Comparison of ENCODE assay signal across 8 cellular contexts in the genomic region with DNA sequence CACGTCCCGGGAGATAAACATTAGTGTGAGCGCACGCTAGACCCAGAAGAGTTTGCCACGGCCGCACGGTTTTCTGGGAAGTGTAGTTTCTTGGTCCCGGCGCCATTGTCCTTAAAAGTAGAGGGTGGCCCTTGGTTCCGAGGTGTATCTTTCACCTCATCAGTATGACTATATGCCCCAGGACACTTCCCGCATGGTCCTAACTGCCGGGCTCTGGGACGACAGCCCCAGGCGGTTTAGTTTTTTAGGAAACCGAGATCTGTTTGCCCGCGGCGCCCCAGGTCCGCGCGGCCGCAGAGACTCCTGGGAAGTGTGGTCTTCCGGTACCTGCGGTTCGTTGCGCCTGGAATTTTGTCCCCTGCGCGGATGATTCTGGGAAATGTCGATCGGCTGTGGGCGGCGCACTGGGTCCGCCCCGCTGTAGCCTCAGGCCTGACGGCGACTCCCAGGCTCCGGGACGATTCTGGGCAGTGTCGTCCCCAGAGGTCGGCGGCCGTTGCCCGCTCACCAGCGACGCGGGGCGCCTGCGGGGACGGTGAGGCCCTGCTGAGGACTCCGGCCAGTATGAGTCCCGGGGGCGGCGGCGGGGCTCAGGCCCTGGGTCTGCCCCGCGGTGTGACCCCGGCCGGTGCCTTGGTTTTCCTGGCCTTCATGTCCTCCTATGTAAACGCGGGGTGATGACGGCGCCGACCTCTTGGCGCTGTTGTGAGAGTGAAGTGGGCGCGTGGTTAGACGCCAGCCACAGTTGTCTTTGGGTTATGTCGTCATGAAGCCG. TPM values are rescaled to one million over a fixed set of nuclear protein-coding genes. Genes with fewer than 3 reads are reported as not detected.
DNase-seq lines count a peak whose midpoint lies in the region; ATAC-seq and TF ChIP-seq lines count a peak whose summit lies in the region.

A gene (plus strand): TSS at position 418 of the 775 bp plus-strand sequence. CDS start 795 bp downstream, outside the sequence.

- H3K9me3 ChIP-seq in SK-N-SH: no peaks in the 10 kb centered on the region
- peaks cover 0 to 8% of the 10 kb centered on the region in 2 donors for H3K9me3 ChIP-seq in ovary
- H3K9me3 ChIP-seq in thymus (ENCODE audit: control insufficient read depth): no peaks in the 10 kb centered on the region

- H3K4me3 ChIP-seq in GM06990 (replicated peaks; ENCODE audit: low read depth, low read length) (peak within 1 kb of the TSS; percentile 83), NB4 (ENCODE audit: low read depth, low read length) (peak within 1 kb of the TSS; percentile 77), SK-N-SH (ENCODE audit: low read depth in 2 of 2, low read length in 1 of 2) (peak within 1 kb of the TSS; percentile 80 to 82), ovary (peak within 1 kb of the TSS; percentile 70), thymus (ENCODE audit: low read length) (peak within 1 kb of the TSS; percentile 77)

- peaks cover 5% of the 10 kb centered on the region for H3K9me3 Mint-ChIP-seq in activated naive CD8-positive, alpha-beta T cell (ENCODE audit: low read depth)

- H3F3A ChIP-seq in SK-N-SH (replicated peaks; ENCODE audit: insufficient read depth): peaks cover 7% of the 10 kb centered on the region

- peak within 1 kb of the TSS; percentile 86 to 98 for H3K27ac ChIP-seq in SK-N-SH (ENCODE audit: low read depth in 2 of 2, low read length in 1 of 2)
- H3K27ac ChIP-seq in ovary: peak within 1 kb of the TSS; percentile 88 to 89
- peak within 1 kb of the TSS; percentile 95 for H3K27ac ChIP-seq in thymus (ENCODE audit: low read depth)

- peak within 1 kb of the TSS; percentile 81 for H3K4me2 ChIP-seq in SK-N-SH

- TF ChIP-seq CTCF in GM06990 (IDR thresholded peaks at IDR 0.05; ENCODE audit: insufficient read depth, low read length, poor library complexity, severe bottlenecking) (no peak), NB4 (IDR thresholded peaks at IDR 0.05; ENCODE audit: low read depth, low read length) (no peak), SK-N-SH (IDR thresholded peaks at IDR 0.05) (no peak), ovary (IDR thresholded peaks at IDR 0.05) (no peak)

- 1% methylated on average over 37 of the region's 69 CpGs for whole genome bisulfite sequencing in SK-N-SH (ENCODE audit: low lambda C conversion rate)
- 0% methylated on average over 57 to 69 of the region's 69 CpGs for WGBS in ovary, 3 donors
- WGBS in thymus: under 1% methylated on average over 69 of the region's 69 CpGs

- peaks cover 0 to 25% of the 10 kb centered on the region in 2 experiments; a peak in 1 of 4 replicates for H3K4me1 ChIP-seq in SK-N-SH (ENCODE audit: control insufficient read depth in 1 of 2, insufficient read depth in 2 of 2, low read depth in 1 of 2, low read length in 1 of 2)
- peaks cover 19% of the 10 kb centered on the region for H3K4me1 ChIP-seq in ovary (ENCODE audit: insufficient read depth)
- H3K4me1 ChIP-seq in thymus (ENCODE audit: control insufficient read depth, insufficient read depth, low read length): peaks cover 11% of the 10 kb centered on the region

- peak; percentile 69 for ATAC-seq in HG02571 (IDR thresholded peaks at IDR 0.05; ENCODE audit: unreplicated experiment)

- H3K27ac Mint-ChIP-seq in activated naive CD8-positive, alpha-beta T cell: peak within 1 kb of the TSS; percentile 99

- no peaks in the 10 kb centered on the region for H4K20me1 ChIP-seq in SK-N-SH (ENCODE audit: insufficient read depth)

- POLR2A ChIA-PET in SK-N-SH (lab: Yijun Ruan, JAX): interaction anchor here (1.0 kb wide), 2 partner anchors 56 to 193 kb away, joined by 3 to 8 read pairs; a partner anchor contains a TSS

- H3K9me2 ChIP-seq in SK-N-SH: no peaks in the 10 kb centered on the region

- H3K36me3 Mint-ChIP-seq in activated naive CD8-positive, alpha-beta T cell: peaks cover 22% of the 10 kb centered on the region

- TF ChIP-seq EP300 in SK-N-SH (IDR thresholded peaks at IDR 0.05; ENCODE audit: borderline replicate concordance in 1 of 2, low read depth in 1 of 2, low read length in 1 of 2) (peak in 1 of 2 experiments; percentile 6; a peak in 1 of 4 replicates), ovary (IDR thresholded peaks at IDR 0.05) (no peak)

- DNase-seq in GM06990 (ENCODE audit: extremely low read depth, insufficient read length): peak; percentile 87
- DNase-seq in NB4 (ENCODE audit: low read depth): peak; percentile 90
- DNase-seq in SK-N-SH: peak; percentile 92
- peak; percentile 86 to 97 (median 92) for DNase-seq in head of caudate nucleus
- DNase-seq in ovary: peak; percentile 79 to 89 (median 85)

- peak within 1 kb of the TSS; percentile 86 for H3K9ac ChIP-seq in SK-N-SH

- H3K79me2 ChIP-seq in SK-N-SH (ENCODE audit: insufficient read depth): peaks cover 18% of the 10 kb centered on the region; the same call in 1 of the 2 replicates

- intact Hi-C loops in head of caudate nucleus (cut with DNase I) (no loop called here), ovary (cut with DNase I) (no loop called here)

- CTCF ChIA-PET in SK-N-SH (lab: Yijun Ruan, JAX): interaction anchor here (1.0 to 1.2 kb wide), 2 partner anchors 21 to 89 kb away, joined by 4 to 5 read pairs; no protein-coding TSS in a partner anchor

- TF ChIP-seq POLR2A in NB4 (IDR thresholded peaks at IDR 0.05; ENCODE audit: extremely low read depth, insufficient read length) (no peak), ovary (IDR thresholded peaks at IDR 0.05) (peak; percentile 71)

- H3K36me3 ChIP-seq in GM06990 (ENCODE audit: control insufficient read depth, insufficient read depth, low read length) (no peaks in the 10 kb centered on the region), SK-N-SH (replicated peaks in 1 of 2; ENCODE audit: control insufficient read depth in 1 of 2, insufficient read depth in 2 of 2, low read length in 1 of 2) (peaks cover 25 to 39% of the 10 kb centered on the region in 2 experiments), ovary (no peaks in the 10 kb centered on the region), thymus (ENCODE audit: control insufficient read depth, insufficient read depth) (peaks cover 5% of the 10 kb centered on the region)

- H3K4me3 Mint-ChIP-seq in activated naive CD8-positive, alpha-beta T cell: peak within 1 kb of the TSS; percentile 97

- peak within 1 kb of the TSS; percentile 95 for H2AFZ ChIP-seq in SK-N-SH (ENCODE audit: low read depth)

- peaks cover 25% of the 10 kb centered on the region for H3K4me1 Mint-ChIP-seq in activated naive CD8-positive, alpha-beta T cell (ENCODE audit: low read depth)

- TF ChIP-seq RAD21 in SK-N-SH (IDR thresholded peaks at IDR 0.05; ENCODE audit: low read length): no peak

- no peaks in the 10 kb centered on the region for H3K27me3 ChIP-seq in GM06990 (replicated peaks; ENCODE audit: control insufficient read depth, insufficient read depth, low read length)
- H3K27me3 ChIP-seq in SK-N-SH (ENCODE audit: insufficient read depth): no peaks in the 10 kb centered on the region
- H3K27me3 ChIP-seq in ovary: no peaks in the 10 kb centered on the region
- no peaks in the 10 kb centered on the region for H3K27me3 ChIP-seq in thymus (ENCODE audit: control insufficient read depth, insufficient read depth)

- H3K27me3 Mint-ChIP-seq in activated naive CD8-positive, alpha-beta T cell: peaks cover 2% of the 10 kb centered on the region

TF ChIP-seq in SK-N-SH, 30 proteins besides CTCF, POLR2A, EP300 and RAD21 (continues in another document):
- TF ChIP-seq NRF1 (IDR thresholded peaks at IDR 0.05; ENCODE audit: low read depth, low read length) (peak; percentile 25; the same call in 1 of the 2 replicates), CHD2 (IDR thresholded peaks at IDR 0.05; ENCODE audit: low read length, partially characterized antibody) (peak; percentile 36), SMC3 (IDR thresholded peaks at IDR 0.05; ENCODE audit: low read depth, low read length) (no peak), JUND (IDR thresholded peaks at IDR 0.05) (no peak), ELF1 (IDR thresholded peaks at IDR 0.05) (peak; percentile 73), MXI1 (IDR thresholded peaks at IDR 0.05; ENCODE audit: low read depth, low read length) (peak; percentile 77; the same call in 1 of the 2 replicates), FOXJ3 (CRISPR knock-in tag; IDR thresholded peaks at IDR 0.05) (no peak), POLR2AphosphoS5 (IDR thresholded peaks at IDR 0.05; ENCODE audit: low read depth, low read length) (peak; percentile 79), RCOR1 (IDR thresholded peaks at IDR 0.05; ENCODE audit: low read length) (0 out of 2 replicates have a peak, but pooled peaks have one; percentile 2), YY1 (IDR thresholded peaks at IDR 0.05; ENCODE audit: low read depth) (peak; percentile 92)
- TF ChIP-seq, protein P1, sequence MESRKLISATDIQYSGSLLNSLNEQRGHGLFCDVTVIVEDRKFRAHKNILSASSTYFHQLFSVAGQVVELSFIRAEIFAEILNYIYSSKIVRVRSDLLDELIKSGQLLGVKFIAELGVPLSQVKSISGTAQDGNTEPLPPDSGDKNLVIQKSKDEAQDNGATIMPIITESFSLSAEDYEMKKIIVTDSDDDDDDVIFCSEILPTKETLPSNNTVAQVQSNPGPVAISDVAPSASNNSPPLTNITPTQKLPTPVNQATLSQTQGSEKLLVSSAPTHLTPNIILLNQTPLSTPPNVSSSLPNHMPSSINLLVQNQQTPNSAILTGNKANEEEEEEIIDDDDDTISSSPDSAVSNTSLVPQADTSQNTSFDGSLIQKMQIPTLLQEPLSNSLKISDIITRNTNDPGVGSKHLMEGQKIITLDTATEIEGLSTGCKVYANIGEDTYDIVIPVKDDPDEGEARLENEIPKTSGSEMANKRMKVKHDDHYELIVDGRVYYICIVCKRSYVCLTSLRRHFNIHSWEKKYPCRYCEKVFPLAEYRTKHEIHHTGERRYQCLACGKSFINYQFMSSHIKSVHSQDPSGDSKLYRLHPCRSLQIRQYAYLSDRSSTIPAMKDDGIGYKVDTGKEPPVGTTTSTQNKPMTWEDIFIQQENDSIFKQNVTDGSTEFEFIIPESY (IDR thresholded peaks at IDR 0.05; ENCODE audit: borderline replicate concordance, low read depth): peak; percentile 66
- TF ChIP-seq, protein P2, sequence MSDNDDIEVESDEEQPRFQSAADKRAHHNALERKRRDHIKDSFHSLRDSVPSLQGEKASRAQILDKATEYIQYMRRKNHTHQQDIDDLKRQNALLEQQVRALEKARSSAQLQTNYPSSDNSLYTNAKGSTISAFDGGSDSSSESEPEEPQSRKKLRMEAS (IDR thresholded peaks at IDR 0.05; ENCODE audit: low read depth): peak; percentile 28; the same call in 1 of the 2 replicates
- TF ChIP-seq, protein P3, sequence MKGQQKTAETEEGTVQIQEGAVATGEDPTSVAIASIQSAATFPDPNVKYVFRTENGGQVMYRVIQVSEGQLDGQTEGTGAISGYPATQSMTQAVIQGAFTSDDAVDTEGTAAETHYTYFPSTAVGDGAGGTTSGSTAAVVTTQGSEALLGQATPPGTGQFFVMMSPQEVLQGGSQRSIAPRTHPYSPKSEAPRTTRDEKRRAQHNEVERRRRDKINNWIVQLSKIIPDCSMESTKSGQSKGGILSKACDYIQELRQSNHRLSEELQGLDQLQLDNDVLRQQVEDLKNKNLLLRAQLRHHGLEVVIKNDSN (IDR thresholded peaks at IDR 0.05; ENCODE audit: borderline replicate concordance, low read depth): no peak

RNA-seq across cellular contexts. Expression of the gene that starts here (rescaled TPM):
- polyA plus RNA-seq in SK-N-SH (2012; rRNA removed) (7.9 and 8.1 TPM in 2 replicates), ovary (10 to 100 TPM; 15.0 to 23.3 TPM), thymus (14.2 TPM)
- 7.8 and 8.6 TPM in 2 replicates for polyA plus RNA-seq in SK-N-SH (2012; cell fraction: cytosol; rRNA removed)
- 11.2 and 18.2 TPM in 2 replicates for polyA plus RNA-seq in SK-N-SH (2012; cell fraction: nucleus; rRNA removed)
- 10 to 100 TPM; 20.1 to 39.2 (median 24.2) TPM for total RNA-seq in ovary

Comparison
In these comparisons a context has a peak if more than half of its experiments do, and no peak if none do; other contexts are left out.
1. Peak in every context shown above with its lines: DNase-seq, ATAC-seq, H3K4me3 ChIP-seq and H3K27ac ChIP-seq.